In the genomic region with DNA sequence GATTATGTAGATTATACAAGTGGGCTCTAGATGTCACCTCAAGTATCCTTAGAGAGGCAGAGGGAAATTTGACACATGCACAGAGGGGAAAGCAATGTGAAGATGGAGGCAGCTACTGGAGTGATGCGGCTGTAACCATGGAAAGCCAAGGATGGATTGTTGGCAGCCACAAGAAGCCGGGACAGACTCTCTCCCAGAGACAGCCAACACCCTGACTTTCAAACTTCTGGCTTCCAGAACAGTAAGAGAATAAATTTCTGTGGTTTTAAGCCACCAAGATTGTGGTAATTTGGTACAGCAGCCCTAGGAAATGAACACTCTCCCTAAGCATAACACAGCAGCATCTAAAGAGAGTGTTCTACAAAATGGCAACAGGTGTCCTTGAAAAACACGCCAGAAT, we compare ENCODE assay signal across 18 cellular contexts. TPM values are rescaled to one million over a fixed set of nuclear protein-coding genes. Genes with fewer than 3 reads are reported as not detected.
DNase-seq lines count a peak whose midpoint lies in the region; ATAC-seq and TF ChIP-seq lines count a peak whose summit lies in the region.
"Had no signal": no experiment of that assay in that cellular context is flagged by ENCODE, and none has a peak within 500 bp of the region (broad histone marks: within the 10 kb centered on the region; RNA-seq: fewer than 3 reads in every experiment).

No MANE protein-coding gene starts in this region.

- H3K4me1 ChIP-seq in fibroblast of lung (ENCODE audit: control insufficient read depth, extremely low read depth, insufficient read depth, low read length) (peaks cover 15% of the 10 kb centered on the region), prostate gland (replicated peaks) (peaks cover 4% of the 10 kb centered on the region)
- H3K4me1 ChIP-seq: right lobe of liver had no signal

- no peak overlapping the region for H3K4me3 ChIP-seq in fibroblast of lung (replicated peaks in 1 of 4; ENCODE audit: control extremely low read depth in 1 of 4, insufficient read depth in 1 of 4, low read depth in 3 of 4, low read length in 4 of 4)
- H3K4me3 ChIP-seq in prostate gland, result no peak overlapping the region
- H3K4me3 ChIP-seq: right lobe of liver had no signal

- H3K9ac ChIP-seq in fibroblast of lung (ENCODE audit: insufficient read depth, low read length), result no peak overlapping the region

- H3K4me2 ChIP-seq in fibroblast of lung (ENCODE audit: extremely low read depth, insufficient read depth, low read length), result no peak overlapping the region

- no peak overlapping the region for H2AFZ ChIP-seq in fibroblast of lung (ENCODE audit: low read length)

- H4K20me1 ChIP-seq in fibroblast of lung (ENCODE audit: control insufficient read depth, extremely low read depth, insufficient read depth, low read length), result no peaks in the 10 kb centered on the region

- intact Hi-C loops in Right ventricle myocardium inferior (cut with DNase I) (loop anchor here (10.0 kb wide), 1 partner anchor 135 kb away; no protein-coding TSS in a partner anchor), cardiac septum (cut with DNase I) (loop anchor here (2.0 to 10.0 kb wide), 2 partner anchors 65 to 71 kb away; no protein-coding TSS in a partner anchor), prostate gland (cut with DNase I) (no loop called here)

- TF ChIP-seq POLR2A in prostate gland (IDR thresholded peaks at IDR 0.05), result no peak

- H3K9me3 ChIP-seq in fibroblast of lung (ENCODE audit: control insufficient read depth, insufficient read depth, low read depth, low read length) (no peaks in the 10 kb centered on the region), prostate gland (no peaks in the 10 kb centered on the region)
- H3K9me3 ChIP-seq: right lobe of liver had no signal

- H3K79me2 ChIP-seq in fibroblast of lung (ENCODE audit: control insufficient read depth, insufficient read depth, low read length), result peaks cover 40% of the 10 kb centered on the region

- no peak for TF ChIP-seq CTCF in fibroblast of lung (conservative IDR thresholded peaks at IDR 0.05 in 1 of 2, IDR thresholded peaks at IDR 0.05 in 1 of 2; ENCODE audit: low read depth in 1 of 2, low read length in 2 of 2)
- no peak for TF ChIP-seq CTCF in prostate gland (IDR thresholded peaks at IDR 0.05)

- no peak overlapping the region for H3K27ac ChIP-seq in fibroblast of lung (ENCODE audit: insufficient read depth, low read length)
- peak overlapping the region; percentile 11 to 16 for H3K27ac ChIP-seq in prostate gland
- H3K27ac ChIP-seq: right lobe of liver had no signal

- ATAC-seq in Right ventricle myocardium inferior (peak; percentile 23), HG02885 (IDR thresholded peaks at IDR 0.05; ENCODE audit: poor library complexity, unreplicated experiment) (no peak), GM18868 (IDR thresholded peaks at IDR 0.05; ENCODE audit: unreplicated experiment) (no peak)
- ATAC-seq: right lobe of liver had no signal

- DNase-seq in Right ventricle myocardium inferior (ENCODE audit: missing footprints), result no peak
- DNase-seq in cardiac septum (ENCODE audit: low spot score), result no peak
- peak; percentile 23 to 84 for DNase-seq in fibroblast of lung (ENCODE audit: low read depth in 2 of 2)
- DNase-seq in prostate gland (ENCODE audit: low spot score), result no peak
- DNase-seq in D341Med (ENCODE audit: low spot score), result no peak
- DNase-seq in GF-D8 (lab: John Stamatoyannopoulos, UW), result no peak
- DNase-seq: activated gamma-delta T cell treated with Interleukin-2 at 50 U/mL for 16 hours; amygdala; MV-4-11; NCI-H187 treated with DMSO at 0.1 percent for 48 hours; NCI-H510A treated with DMSO at 0.1 percent for 48 hours; nucleus accumbens; right lobe of liver; SHP77; stimulated activated CD4-positive, alpha-beta T cell treated with anti-CD3 and anti-CD28 coated beads, Interleukin-2, amount 100 ng/mL, for 48 hours; substantia nigra had no signal

- H3K27me3 ChIP-seq in fibroblast of lung (ENCODE audit: control insufficient read depth, insufficient read depth, low read length), result no peaks in the 10 kb centered on the region
- H3K27me3 ChIP-seq in prostate gland (replicated peaks; ENCODE audit: insufficient read depth), result no peaks in the 10 kb centered on the region
- H3K27me3 ChIP-seq: right lobe of liver had no signal

- H3K36me3 ChIP-seq in fibroblast of lung (ENCODE audit: control insufficient read depth, insufficient read depth, low read length) (no peaks in the 10 kb centered on the region), prostate gland (no peaks in the 10 kb centered on the region)
- H3K36me3 ChIP-seq: right lobe of liver had no signal

- WGBS in prostate gland, result 66% methylated on average over 3 of the region's 3 CpGs

RNA-seq across cellular contexts. Expression of a gene that starts 34.4 kb away (rescaled TPM):
- total RNA-seq in Right ventricle myocardium inferior (7.7 TPM), cardiac septum (12.4 TPM), fibroblast of lung (25.9 and 29.4 TPM in 2 replicates), prostate gland (10 to 100 TPM; 11.9 to 21.0 TPM)
- polyA plus RNA-seq in fibroblast of lung, result 7.2 and 14.1 TPM in 2 replicates
- polyA plus RNA-seq in fibroblast of lung (2012), result 5.2 and 10.7 TPM in 2 replicates
- 32.8 and 48.0 TPM in 2 replicates for polyA minus RNA-seq in fibroblast of lung (ENCODE audit: low replicate concordance)

Comparison
In these comparisons a context has a peak if more than half of its experiments do, and no peak if none do; other contexts are left out.
1. DNase-seq: peak in fibroblast of lung (2 of 2); none in Right ventricle myocardium inferior (single experiment), cardiac septum (single experiment), prostate gland (single experiment), D341Med (single experiment) and GF-D8 (single experiment).